ENCODE assay signal across 1 cellular context in the genomic region with DNA sequence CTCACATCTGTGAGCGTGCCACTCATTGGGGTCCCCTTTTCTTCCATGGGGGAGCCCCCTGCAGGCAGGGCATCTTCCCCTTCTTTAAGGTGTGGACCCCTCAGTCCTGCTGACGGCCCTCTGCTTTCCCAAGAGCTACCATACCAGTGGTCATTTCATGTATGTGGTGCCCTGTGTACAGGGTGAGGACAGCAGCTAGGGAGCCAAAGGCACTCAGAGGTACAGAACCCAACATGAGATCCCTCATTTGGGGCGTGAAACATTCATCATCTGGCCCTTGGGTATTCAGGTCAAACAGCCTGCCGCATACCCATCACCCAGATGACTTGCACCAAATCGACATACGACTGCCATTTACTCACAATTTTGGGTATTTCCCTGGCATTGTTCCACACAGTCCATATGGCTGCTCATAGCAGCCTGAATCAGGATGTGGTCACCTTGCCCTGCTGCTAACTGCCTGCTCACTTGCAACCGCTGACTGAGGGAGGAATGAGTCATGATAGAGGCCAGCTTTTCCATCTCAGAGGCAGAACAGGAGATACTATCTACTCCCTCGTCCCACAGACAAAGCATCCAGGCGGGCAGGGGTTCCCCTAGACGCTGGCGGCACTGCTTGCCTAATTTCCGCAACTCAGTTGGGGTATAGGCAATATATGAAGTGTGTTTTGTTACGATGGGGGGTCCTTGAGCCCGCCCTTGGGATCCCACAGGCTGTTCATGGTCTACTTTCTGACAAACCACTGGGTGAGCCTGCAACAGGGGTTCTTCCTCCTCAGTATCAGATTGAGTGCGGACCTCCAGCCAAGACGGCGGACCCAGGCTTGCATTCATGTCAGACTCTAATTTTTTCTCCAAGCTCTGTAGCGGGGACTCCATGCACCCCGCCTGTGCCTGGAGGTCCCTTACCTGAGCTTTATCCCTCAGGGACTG.
TF ChIP-seq lines count a peak whose summit lies in the region.

No MANE protein-coding gene starts in this region.

TF ChIP-seq in GM12878, 131 proteins besides CTCF, POLR2A, EP300 and RAD21 (continued from another document and continues in another):
- TF ChIP-seq ZNF687 (IDR thresholded peaks at IDR 0.05), result peak; percentile 17; the same call in 1 of the 2 replicates
- TF ChIP-seq CBX3 (IDR thresholded peaks at IDR 0.05; ENCODE audit: borderline replicate concordance, low read depth), result no peak
- TF ChIP-seq POLR2AphosphoS5 (IDR thresholded peaks at IDR 0.05; ENCODE audit: low read length), result no peak
- no peak for TF ChIP-seq KLF5 (IDR thresholded peaks at IDR 0.05; ENCODE audit: partially characterized antibody)
- TF ChIP-seq CHD4 (IDR thresholded peaks at IDR 0.05), result no peak
- TF ChIP-seq ZBED1 (IDR thresholded peaks at IDR 0.05; ENCODE audit: borderline replicate concordance), result no peak
- TF ChIP-seq RB1 (IDR thresholded peaks at IDR 0.05; ENCODE audit: borderline replicate concordance), result no peak
- TF ChIP-seq EED (IDR thresholded peaks at IDR 0.05; ENCODE audit: low read depth), result peak; percentile 46; the same call in 1 of the 2 replicates
- TF ChIP-seq NFYA (IDR thresholded peaks at IDR 0.05; ENCODE audit: borderline replicate concordance, low read depth, low read length), result no peak
- TF ChIP-seq SMAD5 (IDR thresholded peaks at IDR 0.05; ENCODE audit: low read depth), result no peak
- TF ChIP-seq, protein P1, sequence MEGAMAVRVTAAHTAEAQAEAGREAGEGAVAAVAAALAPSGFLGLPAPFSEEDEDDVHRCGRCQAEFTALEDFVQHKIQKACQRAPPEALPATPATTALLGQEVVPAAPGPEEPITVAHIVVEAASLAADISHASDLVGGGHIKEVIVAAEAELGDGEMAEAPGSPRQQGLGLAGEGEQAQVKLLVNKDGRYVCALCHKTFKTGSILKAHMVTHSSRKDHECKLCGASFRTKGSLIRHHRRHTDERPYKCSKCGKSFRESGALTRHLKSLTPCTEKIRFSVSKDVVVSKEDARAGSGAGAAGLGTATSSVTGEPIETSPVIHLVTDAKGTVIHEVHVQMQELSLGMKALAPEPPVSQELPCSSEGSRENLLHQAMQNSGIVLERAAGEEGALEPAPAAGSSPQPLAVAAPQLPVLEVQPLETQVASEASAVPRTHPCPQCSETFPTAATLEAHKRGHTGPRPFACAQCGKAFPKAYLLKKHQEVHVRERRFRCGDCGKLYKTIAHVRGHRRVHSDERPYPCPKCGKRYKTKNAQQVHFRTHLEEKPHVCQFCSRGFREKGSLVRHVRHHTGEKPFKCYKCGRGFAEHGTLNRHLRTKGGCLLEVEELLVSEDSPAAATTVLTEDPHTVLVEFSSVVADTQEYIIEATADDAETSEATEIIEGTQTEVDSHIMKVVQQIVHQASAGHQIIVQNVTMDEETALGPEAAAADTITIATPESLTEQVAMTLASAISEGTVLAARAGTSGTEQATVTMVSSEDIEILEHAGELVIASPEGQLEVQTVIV (IDR thresholded peaks at IDR 0.05; ENCODE audit: borderline replicate concordance, partially characterized antibody), result no peak
- TF ChIP-seq, protein P2, sequence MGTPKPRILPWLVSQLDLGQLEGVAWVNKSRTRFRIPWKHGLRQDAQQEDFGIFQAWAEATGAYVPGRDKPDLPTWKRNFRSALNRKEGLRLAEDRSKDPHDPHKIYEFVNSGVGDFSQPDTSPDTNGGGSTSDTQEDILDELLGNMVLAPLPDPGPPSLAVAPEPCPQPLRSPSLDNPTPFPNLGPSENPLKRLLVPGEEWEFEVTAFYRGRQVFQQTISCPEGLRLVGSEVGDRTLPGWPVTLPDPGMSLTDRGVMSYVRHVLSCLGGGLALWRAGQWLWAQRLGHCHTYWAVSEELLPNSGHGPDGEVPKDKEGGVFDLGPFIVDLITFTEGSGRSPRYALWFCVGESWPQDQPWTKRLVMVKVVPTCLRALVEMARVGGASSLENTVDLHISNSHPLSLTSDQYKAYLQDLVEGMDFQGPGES (IDR thresholded peaks at IDR 0.05), result no peak
- TF ChIP-seq IKZF1 (conservative IDR thresholded peaks at IDR 0.05), result peak; percentile 97
- no peak for TF ChIP-seq USF2 (IDR thresholded peaks at IDR 0.05; ENCODE audit: borderline replicate concordance, low read depth, low read length)
- no peak for TF ChIP-seq TARDBP (IDR thresholded peaks at IDR 0.05; ENCODE audit: borderline replicate concordance)
- TF ChIP-seq CEBPB (IDR thresholded peaks at IDR 0.05; ENCODE audit: borderline replicate concordance in 1 of 2, low read depth in 2 of 2, low read length in 2 of 2), result no peak
- TF ChIP-seq SMARCA5 (IDR thresholded peaks at IDR 0.05), result peak; percentile 72
- TF ChIP-seq SPI1 (IDR thresholded peaks at IDR 0.05; ENCODE audit: borderline replicate concordance, insufficient read depth, low read depth, low read length), result no peak
- no peak for TF ChIP-seq ZNF274 (IDR thresholded peaks at IDR 0.05; ENCODE audit: insufficient read depth, insufficient read length)
- TF ChIP-seq RCOR1 (conservative IDR thresholded peaks at IDR 0.05; ENCODE audit: low read depth, low read length), result no peak
- TF ChIP-seq ZNF207 (IDR thresholded peaks at IDR 0.05; ENCODE audit: borderline replicate concordance), result no peak
- no peak for TF ChIP-seq RFX5 (IDR thresholded peaks at IDR 0.05; ENCODE audit: low read depth, low read length)
- peak; percentile 82; the same call in 1 of the 3 replicates for TF ChIP-seq POU2F2 (IDR thresholded peaks at IDR 0.05; ENCODE audit: borderline replicate concordance, low read depth, low read length)
- no peak for TF ChIP-seq NFXL1 (IDR thresholded peaks at IDR 0.05; ENCODE audit: borderline replicate concordance)
- TF ChIP-seq SIX5 (IDR thresholded peaks at IDR 0.05; ENCODE audit: low read depth, low read length, severe bottlenecking), result no peak
- peak; percentile 59 for TF ChIP-seq ATF2 (IDR thresholded peaks at IDR 0.05; ENCODE audit: low read length)
- TF ChIP-seq, protein P3, sequence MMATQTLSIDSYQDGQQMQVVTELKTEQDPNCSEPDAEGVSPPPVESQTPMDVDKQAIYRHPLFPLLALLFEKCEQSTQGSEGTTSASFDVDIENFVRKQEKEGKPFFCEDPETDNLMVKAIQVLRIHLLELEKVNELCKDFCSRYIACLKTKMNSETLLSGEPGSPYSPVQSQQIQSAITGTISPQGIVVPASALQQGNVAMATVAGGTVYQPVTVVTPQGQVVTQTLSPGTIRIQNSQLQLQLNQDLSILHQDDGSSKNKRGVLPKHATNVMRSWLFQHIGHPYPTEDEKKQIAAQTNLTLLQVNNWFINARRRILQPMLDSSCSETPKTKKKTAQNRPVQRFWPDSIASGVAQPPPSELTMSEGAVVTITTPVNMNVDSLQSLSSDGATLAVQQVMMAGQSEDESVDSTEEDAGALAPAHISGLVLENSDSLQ (IDR thresholded peaks at IDR 0.05), result peak; percentile 69
- TF ChIP-seq, protein P4, sequence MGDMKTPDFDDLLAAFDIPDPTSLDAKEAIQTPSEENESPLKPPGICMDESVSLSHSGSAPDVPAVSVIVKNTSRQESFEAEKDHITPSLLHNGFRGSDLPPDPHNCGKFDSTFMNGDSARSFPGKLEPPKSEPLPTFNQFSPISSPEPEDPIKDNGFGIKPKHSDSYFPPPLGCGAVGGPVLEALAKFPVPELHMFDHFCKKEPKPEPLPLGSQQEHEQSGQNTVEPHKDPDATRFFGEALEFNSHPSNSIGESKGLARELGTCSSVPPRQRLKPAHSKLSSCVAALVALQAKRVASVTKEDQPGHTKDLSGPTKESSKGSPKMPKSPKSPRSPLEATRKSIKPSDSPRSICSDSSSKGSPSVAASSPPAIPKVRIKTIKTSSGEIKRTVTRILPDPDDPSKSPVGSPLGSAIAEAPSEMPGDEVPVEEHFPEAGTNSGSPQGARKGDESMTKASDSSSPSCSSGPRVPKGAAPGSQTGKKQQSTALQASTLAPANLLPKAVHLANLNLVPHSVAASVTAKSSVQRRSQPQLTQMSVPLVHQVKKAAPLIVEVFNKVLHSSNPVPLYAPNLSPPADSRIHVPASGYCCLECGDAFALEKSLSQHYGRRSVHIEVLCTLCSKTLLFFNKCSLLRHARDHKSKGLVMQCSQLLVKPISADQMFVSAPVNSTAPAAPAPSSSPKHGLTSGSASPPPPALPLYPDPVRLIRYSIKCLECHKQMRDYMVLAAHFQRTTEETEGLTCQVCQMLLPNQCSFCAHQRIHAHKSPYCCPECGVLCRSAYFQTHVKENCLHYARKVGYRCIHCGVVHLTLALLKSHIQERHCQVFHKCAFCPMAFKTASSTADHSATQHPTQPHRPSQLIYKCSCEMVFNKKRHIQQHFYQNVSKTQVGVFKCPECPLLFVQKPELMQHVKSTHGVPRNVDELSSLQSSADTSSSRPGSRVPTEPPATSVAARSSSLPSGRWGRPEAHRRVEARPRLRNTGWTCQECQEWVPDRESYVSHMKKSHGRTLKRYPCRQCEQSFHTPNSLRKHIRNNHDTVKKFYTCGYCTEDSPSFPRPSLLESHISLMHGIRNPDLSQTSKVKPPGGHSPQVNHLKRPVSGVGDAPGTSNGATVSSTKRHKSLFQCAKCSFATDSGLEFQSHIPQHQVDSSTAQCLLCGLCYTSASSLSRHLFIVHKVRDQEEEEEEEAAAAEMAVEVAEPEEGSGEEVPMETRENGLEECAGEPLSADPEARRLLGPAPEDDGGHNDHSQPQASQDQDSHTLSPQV (IDR thresholded peaks at IDR 0.05), result no peak
- TF ChIP-seq, protein P5, sequence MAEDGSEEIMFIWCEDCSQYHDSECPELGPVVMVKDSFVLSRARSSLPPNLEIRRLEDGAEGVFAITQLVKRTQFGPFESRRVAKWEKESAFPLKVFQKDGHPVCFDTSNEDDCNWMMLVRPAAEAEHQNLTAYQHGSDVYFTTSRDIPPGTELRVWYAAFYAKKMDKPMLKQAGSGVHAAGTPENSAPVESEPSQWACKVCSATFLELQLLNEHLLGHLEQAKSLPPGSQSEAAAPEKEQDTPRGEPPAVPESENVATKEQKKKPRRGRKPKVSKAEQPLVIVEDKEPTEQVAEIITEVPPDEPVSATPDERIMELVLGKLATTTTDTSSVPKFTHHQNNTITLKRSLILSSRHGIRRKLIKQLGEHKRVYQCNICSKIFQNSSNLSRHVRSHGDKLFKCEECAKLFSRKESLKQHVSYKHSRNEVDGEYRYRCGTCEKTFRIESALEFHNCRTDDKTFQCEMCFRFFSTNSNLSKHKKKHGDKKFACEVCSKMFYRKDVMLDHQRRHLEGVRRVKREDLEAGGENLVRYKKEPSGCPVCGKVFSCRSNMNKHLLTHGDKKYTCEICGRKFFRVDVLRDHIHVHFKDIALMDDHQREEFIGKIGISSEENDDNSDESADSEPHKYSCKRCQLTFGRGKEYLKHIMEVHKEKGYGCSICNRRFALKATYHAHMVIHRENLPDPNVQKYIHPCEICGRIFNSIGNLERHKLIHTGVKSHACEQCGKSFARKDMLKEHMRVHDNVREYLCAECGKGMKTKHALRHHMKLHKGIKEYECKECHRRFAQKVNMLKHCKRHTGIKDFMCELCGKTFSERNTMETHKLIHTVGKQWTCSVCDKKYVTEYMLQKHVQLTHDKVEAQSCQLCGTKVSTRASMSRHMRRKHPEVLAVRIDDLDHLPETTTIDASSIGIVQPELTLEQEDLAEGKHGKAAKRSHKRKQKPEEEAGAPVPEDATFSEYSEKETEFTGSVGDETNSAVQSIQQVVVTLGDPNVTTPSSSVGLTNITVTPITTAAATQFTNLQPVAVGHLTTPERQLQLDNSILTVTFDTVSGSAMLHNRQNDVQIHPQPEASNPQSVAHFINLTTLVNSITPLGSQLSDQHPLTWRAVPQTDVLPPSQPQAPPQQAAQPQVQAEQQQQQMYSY (CRISPR knock-in tag; IDR thresholded peaks at IDR 0.05), result no peak
